19 cellular contexts compared by ENCODE assay signal in genomic region chr14:73097421-73097820, GRCh38.
"Had no signal": no experiment of that assay in that cellular context is flagged by ENCODE, and none has a peak within 500 bp of the region (broad histone marks: within the 10 kb centered on the region; RNA-seq: fewer than 3 reads in every experiment).

No MANE protein-coding gene starts in this region.

- ATAC-seq: activated naive CD8-positive, alpha-beta T cell treated with anti-CD3 and anti-CD28 coated beads, Interleukin-2, amount 50 U/mL, for 24 hours; activated T-cell treated with anti-CD3 and anti-CD28 coated beads, Interleukin-2, amount 50 U/mL, for 4 hours; lower lobe of right lung; T-cell had no signal

- H3K27ac ChIP-seq: lower lobe of right lung, thoracic aorta, vagina had no signal

- H3K4me3 Mint-ChIP-seq: activated naive CD4-positive, alpha-beta T cell treated with anti-CD3 and anti-CD28 coated beads for 36 hours; activated naive CD8-positive, alpha-beta T cell treated with anti-CD3 and anti-CD28 coated beads, Interleukin-2, amount 50 U/mL, for 24 hours; activated T-cell treated with anti-CD3 and anti-CD28 coated beads, Interleukin-2, amount 50 U/mL, for 4 hours; brain; naive B cell; neural crest cell; T-cell; type B pancreatic cell had no signal

- DNase-seq: activated CD4-positive, alpha-beta T cell treated with anti-CD3 and anti-CD28 coated beads, Interleukin-2, amount 50 U/mL, for 48 hours; activated effector memory CD4-positive, alpha-beta T cell treated with Interleukin-2 at 50 U/mL for 16 hours; activated naive CD4-positive, alpha-beta T cell treated with anti-CD3 and anti-CD28 coated beads for 36 hours; activated naive CD8-positive, alpha-beta T cell treated with anti-CD3 and anti-CD28 coated beads, Interleukin-2, amount 50 U/mL, for 24 hours; activated T-cell treated with anti-CD3 and anti-CD28 coated beads, Interleukin-2, amount 50 U/mL, for 4 hours; foreskin fibroblast; kidney; lower lobe of right lung; naive B cell; posterior cingulate gyrus; stimulated activated CD4-positive, alpha-beta T cell treated with anti-CD3 and anti-CD28 coated beads, Interleukin-2, amount 100 ng/mL, for 48 hours; stimulated activated naive CD4-positive, alpha-beta T cell treated with Interleukin-2 at 50 U/mL for 16 hours; T-cell; T-helper 9 cell had no signal

- H3K27ac Mint-ChIP-seq: activated naive CD4-positive, alpha-beta T cell treated with anti-CD3 and anti-CD28 coated beads for 36 hours; activated naive CD8-positive, alpha-beta T cell treated with anti-CD3 and anti-CD28 coated beads, Interleukin-2, amount 50 U/mL, for 24 hours; T-cell had no signal

- H3K4me3 ChIP-seq: lower lobe of right lung, thoracic aorta, vagina had no signal

- H3K4me1 ChIP-seq: lower lobe of right lung, vagina had no signal

- H3K9me3 Mint-ChIP-seq: activated naive CD4-positive, alpha-beta T cell treated with anti-CD3 and anti-CD28 coated beads for 36 hours; activated naive CD8-positive, alpha-beta T cell treated with anti-CD3 and anti-CD28 coated beads, Interleukin-2, amount 50 U/mL, for 24 hours; activated T-cell treated with anti-CD3 and anti-CD28 coated beads, Interleukin-2, amount 50 U/mL, for 4 hours; brain; naive B cell; neural crest cell; T-cell; type B pancreatic cell had no signal

- H3K4me1 Mint-ChIP-seq: activated naive CD8-positive, alpha-beta T cell treated with anti-CD3 and anti-CD28 coated beads, Interleukin-2, amount 50 U/mL, for 24 hours; brain; neural crest cell had no signal

- H3K27me3 Mint-ChIP-seq: activated naive CD8-positive, alpha-beta T cell treated with anti-CD3 and anti-CD28 coated beads, Interleukin-2, amount 50 U/mL, for 24 hours; brain; naive B cell; T-cell; type B pancreatic cell had no signal

- H3K9me3 ChIP-seq: lower lobe of right lung, thoracic aorta, vagina had no signal

- H3K27me3 ChIP-seq: vagina had no signal
